In genomic region chr16:27695161-27695560, GRCh38 we compare ENCODE assay signal across 27 cellular contexts.
"Had no signal": no experiment of that assay in that cellular context is flagged by ENCODE, and none has a peak within 500 bp of the region (broad histone marks: within the 10 kb centered on the region; RNA-seq: fewer than 3 reads in every experiment).

No MANE protein-coding gene starts in this region.

- H3K4me1 Mint-ChIP-seq: endodermal cell; mesothelial cell of epicardium; naive B cell; stimulated activated naive CD8-positive, alpha-beta T cell treated with anti-CD3 and anti-CD28 coated beads, Interleukin-15, amount 100 ng/mL, for 72 hours had no signal

- H3K27me3 ChIP-seq: colonic mucosa, gastrocnemius medialis, neural progenitor cell, sigmoid colon, thyroid gland had no signal

- H3K4me1 ChIP-seq: colonic mucosa, gastrocnemius medialis, lower lobe of right lung, parathyroid adenoma, prostate gland, sigmoid colon had no signal

- DNase-seq: central memory CD4-positive, alpha-beta T cell; colonic mucosa; effector CD8-positive, alpha-beta T cell; endodermal cell; foreskin fibroblast; gastrocnemius medialis; head of caudate nucleus; kidney glomerular epithelial cell; left colon; left ventricle myocardium superior; lower lobe of right lung; mucosa of descending colon; naive B cell; right cardiac atrium; sigmoid colon; stimulated activated naive CD4-positive, alpha-beta T cell; stimulated activated naive CD8-positive, alpha-beta T cell treated with anti-CD3 and anti-CD28 coated beads, Interleukin-15, amount 100 ng/mL, for 72 hours; thyroid gland; trophoblast cell had no signal

- H3K9ac ChIP-seq: neural progenitor cell, parathyroid adenoma had no signal

- H3K36me3 Mint-ChIP-seq: natural killer cell treated with Interleukin-12 subunit alpha and Interleukin-12 subunit beta and Interleukin-15 and Interleukin-18, amount 100 ng/mL, for 72 hours had no signal

- ATAC-seq: esophagus mucosa; gastrocnemius medialis; left colon; left ventricle myocardium superior; lower lobe of right lung; mucosa of descending colon; right cardiac atrium; stimulated activated naive CD8-positive, alpha-beta T cell treated with anti-CD3 and anti-CD28 coated beads, Interleukin-15, amount 100 ng/mL, for 72 hours had no signal

- H3K36me3 ChIP-seq: colonic mucosa, neural progenitor cell, prostate gland had no signal

- H3K9me3 ChIP-seq: colonic mucosa, gastrocnemius medialis, lower lobe of right lung, mucosa of descending colon, prostate gland, sigmoid colon, thyroid gland had no signal

- H3K4me2 ChIP-seq: neural progenitor cell had no signal

- H3K27ac ChIP-seq: colonic mucosa, epithelial cell of prostate, gastrocnemius medialis, lower lobe of right lung, neural progenitor cell, parathyroid adenoma, prostate gland, sigmoid colon, thyroid gland had no signal

- H3K4me3 ChIP-seq: colonic mucosa, gastrocnemius medialis, lower lobe of right lung, mucosa of descending colon, neural progenitor cell, prostate gland, sigmoid colon, thyroid gland had no signal

- H3K9me3 Mint-ChIP-seq: dendritic cell treated with granulocyte-macrophage colony-stimulating factor and Interleukin-4, amounts not matched to agents 40 ng/mL and 50 ng/mL, for 4 days; natural killer cell treated with Interleukin-12 subunit alpha and Interleukin-12 subunit beta and Interleukin-15 and Interleukin-18, amount 100 ng/mL, for 72 hours; neural progenitor cell; stimulated activated naive CD8-positive, alpha-beta T cell treated with anti-CD3 and anti-CD28 coated beads, Interleukin-15, amount 100 ng/mL, for 72 hours had no signal

- H3K27ac Mint-ChIP-seq: dendritic cell treated with granulocyte-macrophage colony-stimulating factor and Interleukin-4, amounts not matched to agents 40 ng/mL and 50 ng/mL, for 4 days; endodermal cell; mesothelial cell of epicardium; natural killer cell treated with Interleukin-12 subunit alpha and Interleukin-12 subunit beta and Interleukin-15 and Interleukin-18, amount 100 ng/mL, for 72 hours; neural progenitor cell; stimulated activated naive CD8-positive, alpha-beta T cell treated with anti-CD3 and anti-CD28 coated beads, Interleukin-15, amount 100 ng/mL, for 72 hours had no signal

- H3K27me3 Mint-ChIP-seq: dendritic cell treated with granulocyte-macrophage colony-stimulating factor and Interleukin-4, amounts not matched to agents 40 ng/mL and 50 ng/mL, for 4 days; naive B cell; natural killer cell treated with Interleukin-12 subunit alpha and Interleukin-12 subunit beta and Interleukin-15 and Interleukin-18, amount 100 ng/mL, for 72 hours; stimulated activated naive CD8-positive, alpha-beta T cell treated with anti-CD3 and anti-CD28 coated beads, Interleukin-15, amount 100 ng/mL, for 72 hours had no signal

- H2AFZ ChIP-seq: neural progenitor cell, parathyroid adenoma had no signal

- H3K4me3 Mint-ChIP-seq: dendritic cell treated with granulocyte-macrophage colony-stimulating factor and Interleukin-4, amounts not matched to agents 40 ng/mL and 50 ng/mL, for 4 days; endodermal cell; mesothelial cell of epicardium; naive B cell; natural killer cell treated with Interleukin-12 subunit alpha and Interleukin-12 subunit beta and Interleukin-15 and Interleukin-18, amount 100 ng/mL, for 72 hours; neural progenitor cell; stimulated activated naive CD8-positive, alpha-beta T cell treated with anti-CD3 and anti-CD28 coated beads, Interleukin-15, amount 100 ng/mL, for 72 hours had no signal
